Comparison of ENCODE assay signal across 1 cellular context in genomic region chr9:136474021-136474640, GRCh38.
TF ChIP-seq lines count a peak whose summit lies in the region.

No MANE protein-coding gene starts in this region.

TF ChIP-seq in K562, 482 proteins besides CTCF, POLR2A, EP300 and RAD21:
- peak; percentile 75 for TF ChIP-seq POLR2G (IDR thresholded peaks at IDR 0.05; ENCODE audit: low read depth, low read length)
- TF ChIP-seq RB1 (IDR thresholded peaks at IDR 0.05; ENCODE audit: low read depth) = no peak
- TF ChIP-seq ZNF133 (CRISPR knock-in tag; IDR thresholded peaks at IDR 0.05) = no peak
- peak; percentile 54 for TF ChIP-seq RBM22 (IDR thresholded peaks at IDR 0.05; ENCODE audit: low read depth, low read length, poor library complexity, severe bottlenecking)
- TF ChIP-seq RBFOX2 (IDR thresholded peaks at IDR 0.05; ENCODE audit: low read depth, low read length) = peak; percentile 63
